ENCODE assay signal across 8 cellular contexts in genomic region chr5:77630246-77631165, GRCh38. TPM values are rescaled to one million over a fixed set of nuclear protein-coding genes. Genes with fewer than 3 reads are reported as not detected.
DNase-seq lines count a peak whose midpoint lies in the region; ATAC-seq and TF ChIP-seq lines count a peak whose summit lies in the region.

No MANE protein-coding gene starts in this region.

- no peak for TF ChIP-seq CTCF in IMR-90 (conservative IDR thresholded peaks at IDR 0.05; ENCODE audit: low read depth, low read length)
- no peak for TF ChIP-seq CTCF in coronary artery (IDR thresholded peaks at IDR 0.05)
- TF ChIP-seq CTCF in mesothelial cell of epicardium (IDR thresholded peaks at IDR 0.05; ENCODE audit: unreplicated experiment) = peak; percentile 23
- TF ChIP-seq CTCF in thyroid gland (IDR thresholded peaks at IDR 0.05) = peak in 1 of 6 experiments; percentile 5

- no peak overlapping the region for H3K27ac Mint-ChIP-seq in activated CD4-positive, alpha-beta T cell treated with anti-CD3 and anti-CD28 coated beads for 36 hours
- H3K27ac Mint-ChIP-seq in mesothelial cell of epicardium = no peak overlapping the region

- WGBS in IMR-90 (ENCODE audit: extremely low coverage in 2 of 2, insufficient read length in 1 of 2), 2 experiments = 1% methylated on average over 52 of the region's 78 CpGs; no CpG with 5 or more reads in 1 of the 2 experiments
- WGBS in thyroid gland, 2 donors = 5 to 8% methylated on average over 14 to 15 of the region's 78 CpGs

- no peaks in the 10 kb centered on the region for H3K36me3 Mint-ChIP-seq in activated CD4-positive, alpha-beta T cell treated with anti-CD3 and anti-CD28 coated beads for 36 hours (ENCODE audit: low read depth)
- no peaks in the 10 kb centered on the region for H3K36me3 Mint-ChIP-seq in mesothelial cell of epicardium

- H3K14ac ChIP-seq in IMR-90 (replicated peaks; ENCODE audit: low read depth, low read length) = no peak overlapping the region

- H2BK120ac ChIP-seq in IMR-90 (ENCODE audit: low read depth, low read length) = no peak overlapping the region

- H2AK9ac ChIP-seq in IMR-90 (replicated peaks; ENCODE audit: low read depth, low read length, poor library complexity) = no peak overlapping the region

- H3K79me1 ChIP-seq in IMR-90 (ENCODE audit: low read depth in 1 of 2, low read length in 2 of 2) = no peaks in the 10 kb centered on the region

- H3K56ac ChIP-seq in IMR-90 (ENCODE audit: extremely low read depth, insufficient read depth, low read length) = no peak overlapping the region

- peak; percentile 92 for ATAC-seq in activated CD4-positive, alpha-beta T cell treated with anti-CD3 and anti-CD28 coated beads for 36 hours
- ATAC-seq in GM21723 (IDR thresholded peaks at IDR 0.05; ENCODE audit: unreplicated experiment) (peak; percentile 89), IMR-90 (ENCODE audit: low read depth) (peak; percentile 82)

- H2BK5ac ChIP-seq in IMR-90 (ENCODE audit: low read depth, low read length, poor library complexity, severe bottlenecking) = no peak overlapping the region

- no peak for TF ChIP-seq RAD21 in IMR-90 (IDR thresholded peaks at IDR 0.05; ENCODE audit: low read length)

- CTCF ChIA-PET in activated CD4-positive, alpha-beta T cell treated with anti-CD3 and anti-CD28 coated beads for 36 hours (lab: Charles Lee) = interaction anchor here (0.9 to 1.1 kb wide), 2 partner anchors 11 to 69 kb away, joined by 3 to 4 read pairs; no protein-coding TSS in a partner anchor
- CTCF ChIA-PET in IMR-90 (lab: Yijun Ruan, JAX) = no interaction called here

- H3K27me3 Mint-ChIP-seq in activated CD4-positive, alpha-beta T cell treated with anti-CD3 and anti-CD28 coated beads for 36 hours = peaks cover 69% of the 10 kb centered on the region
- H3K27me3 Mint-ChIP-seq in mesothelial cell of epicardium (ENCODE audit: low read depth) = peaks cover 96% of the 10 kb centered on the region

- dilution Hi-C loops in IMR-90 (cut with HindIII; ENCODE audit: low sequenced_read_pairs, unreplicated experiment) = no loop called here

- peak; percentile 83 for DNase-seq in activated CD4-positive, alpha-beta T cell treated with anti-CD3 and anti-CD28 coated beads for 36 hours
- no peak for DNase-seq in activated CD4-positive, alpha-beta T cell treated with anti-CD3 and anti-CD28 coated beads for 1 hour
- DNase-seq in IMR-90 (no peak), SHP77 treated with DMSO at 0.1 percent for 48 hours (lab: John Stamatoyannopoulos, UW) (peak; percentile 64), coronary artery (ENCODE audit: low spot score) (no peak), mesothelial cell of epicardium (ENCODE audit: low spot score in 2 of 2, unreplicated experiment in 2 of 2) (peak in 1 of 2 experiments; percentile 48), thyroid gland (peak; percentile 37 to 47)

- TF ChIP-seq POLR2A in IMR-90 (IDR thresholded peaks at IDR 0.05; ENCODE audit: low read depth, low read length) (no peak), thyroid gland (IDR thresholded peaks at IDR 0.05) (no peak)

- peaks cover 14% of the 10 kb centered on the region; the same call in 1 of the 2 replicates for H3K9me3 ChIP-seq in IMR-90 (ENCODE audit: control insufficient read depth, insufficient read depth, low read length)
- H3K9me3 ChIP-seq in thyroid gland = no peaks in the 10 kb centered on the region

- no peaks in the 10 kb centered on the region for H3K9me3 Mint-ChIP-seq in activated CD4-positive, alpha-beta T cell treated with anti-CD3 and anti-CD28 coated beads for 36 hours (ENCODE audit: low read depth)
- no peaks in the 10 kb centered on the region for H3K9me3 Mint-ChIP-seq in mesothelial cell of epicardium

- H3K27me3 ChIP-seq in IMR-90 (ENCODE audit: control insufficient read depth, insufficient read depth, low read length) = peaks cover 77% of the 10 kb centered on the region
- peaks cover 57% of the 10 kb centered on the region for H3K27me3 ChIP-seq in thyroid gland

- no peak overlapping the region for H4K91ac ChIP-seq in IMR-90 (ENCODE audit: insufficient read depth, low read depth, low read length)

- intact Hi-C loops in activated CD4-positive, alpha-beta T cell treated with anti-CD3 and anti-CD28 coated beads for 36 hours (cut with DNase I, micrococcal nuclease) = loop anchor here (1.0 to 5.0 kb wide), 3 partner anchors 9 to 1882 kb away; partner anchors contain the start of gene HOMER1 (in 1 of the 2)
- intact Hi-C loops in IMR-90 (cut with micrococcal nuclease) (loop anchor here (10.0 kb wide), 1 partner anchor 486 kb away; no protein-coding TSS in a partner anchor), thyroid gland (cut with DNase I) (no loop called here)

- peak overlapping the region; percentile 74 for H3K4me3 Mint-ChIP-seq in activated CD4-positive, alpha-beta T cell treated with anti-CD3 and anti-CD28 coated beads for 36 hours
- H3K4me3 Mint-ChIP-seq in mesothelial cell of epicardium = peak overlapping the region; percentile 50

- no peak overlapping the region for H3K27ac ChIP-seq in IMR-90 (ENCODE audit: insufficient read depth, low read length)
- H3K27ac ChIP-seq in coronary artery = no peak overlapping the region
- H3K27ac ChIP-seq in thyroid gland = no peak overlapping the region

- H3K23ac ChIP-seq in IMR-90 (ENCODE audit: low read depth, low read length) = no peak overlapping the region

- no peak overlapping the region for H2BK20ac ChIP-seq in IMR-90 (ENCODE audit: low read depth, low read length)

- H4K5ac ChIP-seq in IMR-90 (ENCODE audit: low read depth, low read length) = no peak overlapping the region

- H3K4me1 ChIP-seq in IMR-90 (ENCODE audit: control insufficient read depth, insufficient read depth, low read length) (peaks cover 6% of the 10 kb centered on the region; the same call in 1 of the 2 replicates), thyroid gland (peaks cover 8 to 31% of the 10 kb centered on the region in 2 donors)

- in situ Hi-C loops in IMR-90 (cut with MboI; ENCODE audit: low sequenced_read_pairs) = no loop called here

- no peak overlapping the region for H3K18ac ChIP-seq in IMR-90 (ENCODE audit: low read depth, low read length)

- 0 out of 2 replicates have a peak, but pooled peaks cover 5% of the 10 kb centered on the region for H4K20me1 ChIP-seq in IMR-90 (ENCODE audit: insufficient read depth, low read length)

- H3K36me3 ChIP-seq in IMR-90 (ENCODE audit: control insufficient read depth, insufficient read depth, low read length) = no peaks in the 10 kb centered on the region
- H3K36me3 ChIP-seq in thyroid gland = no peaks in the 10 kb centered on the region

- H3K4me3 ChIP-seq in IMR-90 (ENCODE audit: insufficient read depth, low read depth, low read length) (peak overlapping the region; percentile 38), coronary artery (peak overlapping the region; percentile 65), thyroid gland (replicated peaks in 1 of 3) (peak overlapping the region in 1 of 3 donors; percentile 36)

- no TSS peak for BruUV-seq in IMR-90 (replicated peaks; lab: Mats Ljungman, UMichigan)

- H3K4me1 Mint-ChIP-seq in activated CD4-positive, alpha-beta T cell treated with anti-CD3 and anti-CD28 coated beads for 36 hours = peaks cover 26% of the 10 kb centered on the region
- peaks cover 12% of the 10 kb centered on the region for H3K4me1 Mint-ChIP-seq in mesothelial cell of epicardium

- H4K8ac ChIP-seq in IMR-90 (ENCODE audit: low read depth in 2 of 2, low read length in 2 of 2) = no peak overlapping the region

- peak overlapping the region; percentile 81 for H2AFZ ChIP-seq in IMR-90 (replicated peaks; ENCODE audit: low read length, poor library complexity)

- no peak overlapping the region for H2BK15ac ChIP-seq in IMR-90 (ENCODE audit: low read depth, low read length)

- H3K9me1 ChIP-seq in IMR-90 (ENCODE audit: insufficient read depth, low read length) = peaks cover 3% of the 10 kb centered on the region; the same call in 1 of the 2 replicates

- H2AK5ac ChIP-seq in IMR-90 (ENCODE audit: low read depth, low read length) = no peak overlapping the region

- no peak overlapping the region for H3K4ac ChIP-seq in IMR-90 (ENCODE audit: low read depth, low read length)

- H3K4me2 ChIP-seq in IMR-90 (ENCODE audit: low read depth, low read length) = peak overlapping the region; percentile 82

- POLR2A ChIA-PET in activated CD4-positive, alpha-beta T cell treated with anti-CD3 and anti-CD28 coated beads for 36 hours (lab: Charles Lee) = interaction anchor here (0.6 kb wide), 1 partner anchor 202 kb away, joined by 3 read pairs; no protein-coding TSS in a partner anchor
- POLR2A ChIA-PET in IMR-90 (lab: Charles Lee; ENCODE audit: unreplicated experiment) = no interaction called here

- H3K9ac ChIP-seq in IMR-90 (ENCODE audit: low read depth, low read length) = no peak overlapping the region

TF ChIP-seq in IMR-90, 13 proteins besides CTCF, POLR2A, EP300 and RAD21:
- TF ChIP-seq CEBPB (IDR thresholded peaks at IDR 0.05; ENCODE audit: low read depth, low read length) (no peak), MXI1 (IDR thresholded peaks at IDR 0.05; ENCODE audit: borderline replicate concordance, low read depth, low read length) (no peak), BHLHE40 (IDR thresholded peaks at IDR 0.05; ENCODE audit: low read depth, low read length) (no peak), RFX5 (IDR thresholded peaks at IDR 0.05; ENCODE audit: low read depth, low read length) (no peak), NFE2L2 (IDR thresholded peaks at IDR 0.05; ENCODE audit: low read depth, low read length) (no peak), MAFK (IDR thresholded peaks at IDR 0.05; ENCODE audit: low read depth, low read length) (no peak), MAZ (IDR thresholded peaks at IDR 0.05; ENCODE audit: borderline replicate concordance, low read depth, low read length) (no peak), SMC3 (IDR thresholded peaks at IDR 0.05; ENCODE audit: low read depth, low read length) (no peak), CHD1 (IDR thresholded peaks at IDR 0.05; ENCODE audit: low read depth, low read length) (no peak)
- TF ChIP-seq, protein P1, sequence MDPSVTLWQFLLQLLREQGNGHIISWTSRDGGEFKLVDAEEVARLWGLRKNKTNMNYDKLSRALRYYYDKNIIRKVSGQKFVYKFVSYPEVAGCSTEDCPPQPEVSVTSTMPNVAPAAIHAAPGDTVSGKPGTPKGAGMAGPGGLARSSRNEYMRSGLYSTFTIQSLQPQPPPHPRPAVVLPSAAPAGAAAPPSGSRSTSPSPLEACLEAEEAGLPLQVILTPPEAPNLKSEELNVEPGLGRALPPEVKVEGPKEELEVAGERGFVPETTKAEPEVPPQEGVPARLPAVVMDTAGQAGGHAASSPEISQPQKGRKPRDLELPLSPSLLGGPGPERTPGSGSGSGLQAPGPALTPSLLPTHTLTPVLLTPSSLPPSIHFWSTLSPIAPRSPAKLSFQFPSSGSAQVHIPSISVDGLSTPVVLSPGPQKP (IDR thresholded peaks at IDR 0.05; ENCODE audit: borderline replicate concordance, low read depth, low read length) = no peak

RNA-seq across cellular contexts. Expression of gene OTP, which starts 8.0 kb away (rescaled TPM):
- not detected for total RNA-seq in activated CD4-positive, alpha-beta T cell treated with anti-CD3 and anti-CD28 coated beads for 36 hours
- total RNA-seq in IMR-90 (2012; rRNA removed) (not detected in 2 replicates), mesothelial cell of epicardium (not detected in 3 replicates), thyroid gland (not detected)
- not detected in 2 replicates for polyA plus RNA-seq in IMR-90 (2012; rRNA removed)
- not detected in 2 replicates for polyA plus RNA-seq in IMR-90 (2012; cell fraction: cytosol; rRNA removed)
- polyA plus RNA-seq in IMR-90 (2012; cell fraction: nucleus; rRNA removed; ENCODE audit: low replicate concordance) = not detected in 2 replicates

Comparison
In these comparisons a context has a peak if more than half of its experiments do, and no peak if none do; other contexts are left out.
1. DNase-seq: peak in activated CD4-positive, alpha-beta T cell treated with anti-CD3 and anti-CD28 coated beads for 36 hours (single experiment), SHP77 treated with DMSO at 0.1 percent for 48 hours (single experiment) and thyroid gland (2 of 2); none in activated CD4-positive, alpha-beta T cell treated with anti-CD3 and anti-CD28 coated beads for 1 hour (single experiment), IMR-90 (single experiment) and coronary artery (single experiment).
2. Peak in every context shown above with its lines, with median percentiles within 50 percentile points of each other: ATAC-seq.